ENCODE assay signal across 14 cellular contexts in the genomic region with DNA sequence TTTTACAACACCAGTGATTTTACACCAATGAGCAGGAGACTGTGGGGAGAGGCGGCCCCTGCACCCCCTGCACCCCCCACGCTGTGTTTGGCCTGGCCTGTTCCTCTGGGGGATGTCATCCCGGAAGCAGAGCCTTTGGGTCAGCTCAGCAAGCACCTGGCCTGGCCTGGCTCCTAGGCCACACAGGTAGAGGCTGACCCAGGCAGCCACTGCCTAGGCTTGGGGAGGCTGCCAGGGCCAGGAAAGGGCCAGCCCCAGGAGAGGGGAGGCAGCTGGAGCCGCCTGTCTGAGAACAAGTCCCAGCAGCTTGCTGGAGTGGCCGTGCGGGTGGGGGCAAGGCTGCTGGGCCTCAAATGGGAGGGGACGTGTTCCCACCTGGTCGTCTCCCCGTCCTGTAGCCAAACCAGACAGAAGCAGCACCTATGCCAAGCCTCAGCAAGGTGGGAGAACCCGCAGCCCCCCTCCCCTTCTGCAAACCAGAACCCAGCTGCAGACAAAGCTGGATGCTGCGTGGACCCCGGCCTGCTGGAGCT. TPM values are rescaled to one million over a fixed set of nuclear protein-coding genes. Genes with fewer than 3 reads are reported as not detected.
A peak's percentile ranks its signal among the peaks of the same experiment; 100 is the strongest.
DNase-seq lines count a peak whose midpoint lies in the region; ATAC-seq and TF ChIP-seq lines count a peak whose summit lies in the region.
"Had no signal": no experiment of that assay in that cellular context is flagged by ENCODE, and none has a peak within 500 bp of the region (broad histone marks: within the 10 kb centered on the region; RNA-seq: fewer than 3 reads in every experiment).

No MANE protein-coding gene starts in this region.

- peak overlapping the region; percentile 19 to 82 (median 73) for H3K4me3 Mint-ChIP-seq in CD8-positive, alpha-beta memory T cell
- H3K4me3 Mint-ChIP-seq in T-cell (peak overlapping the region; percentile 69 to 84 (median 69)), glutamatergic neuron (ENCODE audit: unreplicated experiment) (no peak overlapping the region)
- H3K4me3 Mint-ChIP-seq: natural killer cell treated with Interleukin-12 subunit alpha and Interleukin-12 subunit beta and Interleukin-15 and Interleukin-18, amount 100 ng/mL, for 72 hours had no signal

- H3K27me3 ChIP-seq in CD8-positive, alpha-beta memory T cell (ENCODE audit: insufficient read depth, low read length, poor library complexity, severe bottlenecking): no peaks in the 10 kb centered on the region
- H3K27me3 ChIP-seq: brain microvascular endothelial cell had no signal

- no peaks in the 10 kb centered on the region for H3K36me3 ChIP-seq in CD8-positive, alpha-beta memory T cell (ENCODE audit: insufficient read depth, low read length)
- H3K36me3 ChIP-seq: brain microvascular endothelial cell had no signal

- intact Hi-C loops in sciatic nerve (cut with DNase I): no loop called here

- CTCF ChIA-PET in CD8-positive, alpha-beta memory T cell (lab: Charles Lee): interaction anchor here (0.8 to 3.5 kb wide), 11 partner anchors 9 to 60 kb away, joined by 3 to 27 read pairs (median 4); no protein-coding TSS in a partner anchor
- CTCF ChIA-PET in T-cell (lab: Charles Lee): interaction anchor here in 1 of 2 donors (1.1 to 1.5 kb wide), 4 partner anchors 25 to 44 kb away, joined by 3 to 7 read pairs (median 3); no protein-coding TSS in a partner anchor

- peak overlapping the region; percentile 94 for H3K27ac ChIP-seq in CD8-positive, alpha-beta memory T cell (ENCODE audit: low read depth, low read length)
- H3K27ac ChIP-seq: brain microvascular endothelial cell had no signal

- peaks cover 21 to 46% (median 26%) of the 10 kb centered on the region in 3 donors for H3K4me1 Mint-ChIP-seq in CD8-positive, alpha-beta memory T cell
- H3K4me1 Mint-ChIP-seq in T-cell: peaks cover 40 to 62% (median 47%) of the 10 kb centered on the region in 3 donors
- H3K4me1 Mint-ChIP-seq in glutamatergic neuron (ENCODE audit: low read depth, unreplicated experiment): peaks cover 25% of the 10 kb centered on the region

- DNase-seq in CD8-positive, alpha-beta memory T cell: peak in 1 of 5 donors; percentile 66
- DNase-seq in T-cell (peak in 5 of 34 experiments; percentile 14 to 32 (median 16)), glutamatergic neuron (peak; percentile 50), sciatic nerve (ENCODE audit: low spot score) (no peak), HT-29 (ENCODE audit: low spot score) (no peak)
- DNase-seq: H7, NCI-H2081 treated with DMSO at 0.1 percent for 48 hours, SW 1271 had no signal

- POLR2A ChIA-PET in CD8-positive, alpha-beta memory T cell (lab: Charles Lee): interaction anchor here (1.1 to 1.9 kb wide), 3 partner anchors 9 to 335 kb away, joined by 4 to 23 read pairs (median 7); a partner anchor contains a TSS
- POLR2A ChIA-PET in T-cell (lab: Charles Lee): interaction anchor here (1.3 to 1.6 kb wide), 2 partner anchors 18 to 19 kb away, joined by 3 to 8 read pairs; no protein-coding TSS in a partner anchor

- peaks cover 43% of the 10 kb centered on the region for H3K4me1 ChIP-seq in CD8-positive, alpha-beta memory T cell (ENCODE audit: insufficient read depth, low read length)

- peak overlapping the region; percentile 50 for H3K4me3 ChIP-seq in CD8-positive, alpha-beta memory T cell (ENCODE audit: low read length)

- no peaks in the 10 kb centered on the region for H3K36me3 Mint-ChIP-seq in CD8-positive, alpha-beta memory T cell
- H3K36me3 Mint-ChIP-seq in T-cell: no peaks in the 10 kb centered on the region
- H3K36me3 Mint-ChIP-seq in glutamatergic neuron (ENCODE audit: unreplicated experiment): no peaks in the 10 kb centered on the region
- H3K36me3 Mint-ChIP-seq: IgD-negative memory B cell; natural killer cell treated with Interleukin-12 subunit alpha and Interleukin-12 subunit beta and Interleukin-15 and Interleukin-18, amount 100 ng/mL, for 72 hours had no signal

- no peaks in the 10 kb centered on the region for H3K9me3 ChIP-seq in CD8-positive, alpha-beta memory T cell (ENCODE audit: low read length)

- ATAC-seq in T-cell (replicated peaks in 1 of 4): peak in 3 of 4 experiments; percentile 8 to 9 (median 8)
- ATAC-seq in sciatic nerve: peak; percentile 81
- no peak for ATAC-seq in HG03342 (IDR thresholded peaks at IDR 0.05; ENCODE audit: unreplicated experiment)
- ATAC-seq in GM19455 (IDR thresholded peaks at IDR 0.05; ENCODE audit: unreplicated experiment): no peak

- H3K27me3 Mint-ChIP-seq in CD8-positive, alpha-beta memory T cell: peaks cover 0 to 1% of the 10 kb centered on the region in 2 donors
- H3K27me3 Mint-ChIP-seq in T-cell: no peaks in the 10 kb centered on the region
- peaks cover 3% of the 10 kb centered on the region for H3K27me3 Mint-ChIP-seq in glutamatergic neuron (ENCODE audit: unreplicated experiment)
- H3K27me3 Mint-ChIP-seq: IgD-negative memory B cell; natural killer cell treated with Interleukin-12 subunit alpha and Interleukin-12 subunit beta and Interleukin-15 and Interleukin-18, amount 100 ng/mL, for 72 hours had no signal

- peak overlapping the region; percentile 97 to 100 (median 98) for H3K27ac Mint-ChIP-seq in CD8-positive, alpha-beta memory T cell
- H3K27ac Mint-ChIP-seq in T-cell (peak overlapping the region; percentile 100), glutamatergic neuron (ENCODE audit: unreplicated experiment) (peak overlapping the region; percentile 53)
- H3K27ac Mint-ChIP-seq: natural killer cell treated with Interleukin-12 subunit alpha and Interleukin-12 subunit beta and Interleukin-15 and Interleukin-18, amount 100 ng/mL, for 72 hours had no signal

- TF ChIP-seq CTCF in glutamatergic neuron (IDR thresholded peaks at IDR 0.05; ENCODE audit: partially characterized antibody, unreplicated experiment): no peak

- no peaks in the 10 kb centered on the region for H3K9me3 Mint-ChIP-seq in CD8-positive, alpha-beta memory T cell
- H3K9me3 Mint-ChIP-seq in T-cell (no peaks in the 10 kb centered on the region), glutamatergic neuron (ENCODE audit: unreplicated experiment) (peaks cover 6% of the 10 kb centered on the region)
- H3K9me3 Mint-ChIP-seq: IgD-negative memory B cell; natural killer cell treated with Interleukin-12 subunit alpha and Interleukin-12 subunit beta and Interleukin-15 and Interleukin-18, amount 100 ng/mL, for 72 hours had no signal

RNA-seq across cellular contexts. Expression of a gene that starts 46.9 kb away (rescaled TPM):
- total RNA-seq in CD8-positive, alpha-beta memory T cell: not detected
- not detected for polyA plus RNA-seq in CD8-positive, alpha-beta memory T cell
- total RNA-seq in T-cell (under 1 TPM; 0.26 to 0.82 (median 0.32) TPM), glutamatergic neuron (ENCODE audit: unreplicated experiment) (1.8 TPM), sciatic nerve (0.13 TPM)
- not detected in 2 replicates for total RNA-seq in HT-29 (2014; rRNA removed; shearing (Covaris generic))
- total RNA-seq: epithelial cell of proximal tubule; natural killer cell treated with Interleukin-12 subunit alpha and Interleukin-12 subunit beta and Interleukin-15 and Interleukin-18, amount 100 ng/mL, for 72 hours had no signal
- polyA plus RNA-seq: IgD-negative memory B cell had no signal

RNA-seq across cellular contexts. Expression of a gene that starts 55.1 kb away (rescaled TPM):
- 1 to 10 TPM; 1.3 to 2.0 TPM for total RNA-seq in CD8-positive, alpha-beta memory T cell
- polyA plus RNA-seq in CD8-positive, alpha-beta memory T cell: 1.8 TPM
- total RNA-seq in T-cell: 10 to 100 TPM in 4 of 5 donors, 1 to 10 TPM in 1; 8.8 to 34.4 (median 23.8) TPM
- 2.0 TPM for total RNA-seq in glutamatergic neuron (ENCODE audit: unreplicated experiment)
- total RNA-seq in sciatic nerve: 6.0 TPM
- total RNA-seq in HT-29 (2014; rRNA removed; shearing (Covaris generic)): 2.5 and 2.7 TPM in 2 replicates

Comparison
In these comparisons a context has a peak if more than half of its experiments do, and no peak if none do; other contexts are left out.
1. ATAC-seq: peak in T-cell (3 of 4) and sciatic nerve (single experiment); none in HG03342 (single experiment) and GM19455 (single experiment).
2. Peak in every context shown above with its lines, with median percentiles within 50 percentile points of each other: H3K27ac Mint-ChIP-seq.